ENCODE assay signal across 8 cellular contexts in genomic region chr2:151422917-151423439, GRCh38. TPM values are rescaled to one million over a fixed set of nuclear protein-coding genes. Genes with fewer than 3 reads are reported as not detected.
DNase-seq lines count a peak whose midpoint lies in the region; ATAC-seq and TF ChIP-seq lines count a peak whose summit lies in the region.

No MANE protein-coding gene starts in this region.

- 80 to 86% methylated on average over 3 of the region's 3 CpGs for WGBS in testis, 2 donors

- intact Hi-C loops in testis (cut with DNase I; ENCODE audit: low total_unique reads) = no loop called here

- ATAC-seq in GM21723 (IDR thresholded peaks at IDR 0.05; ENCODE audit: unreplicated experiment) = peak; percentile 77
- peak; percentile 80 for ATAC-seq in HG03442 (IDR thresholded peaks at IDR 0.05; ENCODE audit: unreplicated experiment)

- peak overlapping the region; percentile 84 for H3K27ac Mint-ChIP-seq in activated CD4-positive, alpha-beta T cell treated with anti-CD3 and anti-CD28 coated beads, Interleukin-2, amount 10 ng/mL, durations not matched to agents 7 days and 5 days
- H3K27ac Mint-ChIP-seq in neural progenitor cell = no peak overlapping the region

- H3K27ac ChIP-seq in neural progenitor cell (peak overlapping the region; percentile 20), testis (no peak overlapping the region)

- no peak overlapping the region for H3K4me3 Mint-ChIP-seq in activated CD4-positive, alpha-beta T cell treated with anti-CD3 and anti-CD28 coated beads, Interleukin-2, amount 10 ng/mL, durations not matched to agents 7 days and 5 days
- no peak overlapping the region for H3K4me3 Mint-ChIP-seq in neural progenitor cell

- H3K9me3 Mint-ChIP-seq in activated CD4-positive, alpha-beta T cell treated with anti-CD3 and anti-CD28 coated beads, Interleukin-2, amount 10 ng/mL, durations not matched to agents 7 days and 5 days = no peaks in the 10 kb centered on the region
- no peaks in the 10 kb centered on the region for H3K9me3 Mint-ChIP-seq in neural progenitor cell

- no peaks in the 10 kb centered on the region for H3K27me3 Mint-ChIP-seq in activated CD4-positive, alpha-beta T cell treated with anti-CD3 and anti-CD28 coated beads, Interleukin-2, amount 10 ng/mL, durations not matched to agents 7 days and 5 days
- H3K27me3 Mint-ChIP-seq in neural progenitor cell (ENCODE audit: insufficient read depth, low read depth) = no peaks in the 10 kb centered on the region

- H3K4me1 Mint-ChIP-seq in activated CD4-positive, alpha-beta T cell treated with anti-CD3 and anti-CD28 coated beads, Interleukin-2, amount 10 ng/mL, durations not matched to agents 7 days and 5 days = peaks cover 41% of the 10 kb centered on the region
- H3K4me1 Mint-ChIP-seq in neural progenitor cell = no peaks in the 10 kb centered on the region

- H3K4me2 ChIP-seq in neural progenitor cell = no peak overlapping the region

- peaks cover 34% of the 10 kb centered on the region for H4K20me1 ChIP-seq in neural progenitor cell (ENCODE audit: low read depth)

- no peaks in the 10 kb centered on the region for H3K27me3 ChIP-seq in neural progenitor cell
- H3K27me3 ChIP-seq in testis = no peaks in the 10 kb centered on the region

- H3K36me3 ChIP-seq in neural progenitor cell (peaks cover 9% of the 10 kb centered on the region), testis (ENCODE audit: low read depth, missing control alignments) (no peaks in the 10 kb centered on the region)

- POLR2A ChIA-PET in activated CD4-positive, alpha-beta T cell treated with anti-CD3 and anti-CD28 coated beads, Interleukin-2, amount 10 ng/mL, durations not matched to agents 7 days and 5 days (lab: Charles Lee) = interaction anchor here (0.9 kb wide), 1 partner anchor 13 kb away, joined by 4 read pairs; the partner anchor contains the start of gene RIF1

- peaks cover 95% of the 10 kb centered on the region for H3K79me2 ChIP-seq in neural progenitor cell (ENCODE audit: low read depth)

- peaks cover 58% of the 10 kb centered on the region for H3K36me3 Mint-ChIP-seq in activated CD4-positive, alpha-beta T cell treated with anti-CD3 and anti-CD28 coated beads, Interleukin-2, amount 10 ng/mL, durations not matched to agents 7 days and 5 days (ENCODE audit: low read depth)
- peaks cover 41% of the 10 kb centered on the region for H3K36me3 Mint-ChIP-seq in neural progenitor cell

- DNase-seq in activated CD4-positive, alpha-beta T cell treated with anti-CD3 and anti-CD28 coated beads, Interleukin-2, amount 10 ng/mL, durations not matched to agents 7 days and 5 days = no peak
- DNase-seq in activated CD4-positive, alpha-beta T cell treated with anti-CD3 and anti-CD28 coated beads for 4 hours = no peak
- DNase-seq in neural progenitor cell (ENCODE audit: low spot score) = no peak
- no peak for DNase-seq in ureter (ENCODE audit: low spot score)
- no peak for DNase-seq in testis
- no peak for DNase-seq in NAMALWA (ENCODE audit: low spot score)

- H3K9ac ChIP-seq in neural progenitor cell = no peak overlapping the region

- H3K4me1 ChIP-seq in neural progenitor cell (no peaks in the 10 kb centered on the region), testis (no peaks in the 10 kb centered on the region)

- H3K9me3 ChIP-seq in neural progenitor cell (ENCODE audit: low read depth) (no peaks in the 10 kb centered on the region), testis (no peaks in the 10 kb centered on the region)

- TF ChIP-seq CTCF in neural progenitor cell (IDR thresholded peaks at IDR 0.05) (no peak), testis (IDR thresholded peaks at IDR 0.05) (no peak)

- CTCF ChIA-PET in activated CD4-positive, alpha-beta T cell treated with anti-CD3 and anti-CD28 coated beads, Interleukin-2, amount 10 ng/mL, durations not matched to agents 7 days and 5 days (lab: Charles Lee) = interaction anchor here (0.7 to 1.3 kb wide), 3 partner anchors 11 to 561 kb away, joined by 3 to 6 read pairs (median 4); no protein-coding TSS in a partner anchor

- TF ChIP-seq POLR2A in testis (IDR thresholded peaks at IDR 0.05) = no peak

- no peak overlapping the region for H2AFZ ChIP-seq in neural progenitor cell (replicated peaks)

- H3K4me3 ChIP-seq in neural progenitor cell (no peak overlapping the region), testis (no peak overlapping the region)

- H3F3A ChIP-seq in neural progenitor cell (ENCODE audit: low read depth) = no peaks in the 10 kb centered on the region

RNA-seq across cellular contexts. Expression of gene RIF1, which starts 13.3 kb away (rescaled TPM):
- total RNA-seq in activated CD4-positive, alpha-beta T cell treated with anti-CD3 and anti-CD28 coated beads, Interleukin-2, amount 10 ng/mL, durations not matched to agents 7 days and 5 days = 10 to 100 TPM; 57.1 to 57.3 TPM
- total RNA-seq in neural progenitor cell (ENCODE audit: low replicate concordance) (74.3 and 96.4 TPM in 2 replicates), ureter (48.3 TPM), testis (10 to 100 TPM; 66.3 to 81.7 TPM)
- polyA plus RNA-seq in testis (ENCODE audit: insufficient read depth, low read depth, low replicate concordance) = 10.6 TPM
